Comparison of ENCODE assay signal across 20 cellular contexts in the genomic region with DNA sequence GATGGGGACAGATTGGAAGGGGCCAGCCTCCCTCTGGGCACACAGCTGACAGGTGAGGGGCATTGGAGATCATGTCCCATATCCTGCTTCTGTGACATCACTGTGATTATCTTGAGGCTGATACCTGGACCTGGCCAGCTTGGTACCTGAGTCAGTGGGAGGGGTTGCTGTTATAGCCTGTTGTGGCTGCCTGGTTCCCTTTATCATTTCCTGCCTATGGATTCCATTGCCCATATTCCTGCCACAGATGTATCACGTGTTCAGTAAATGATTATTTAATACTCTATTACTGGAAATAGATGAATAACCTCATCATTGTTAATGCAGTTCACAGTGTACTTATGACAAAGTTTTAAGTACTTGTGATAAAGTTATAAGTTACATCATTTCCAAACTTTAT. TPM values are rescaled to one million over a fixed set of nuclear protein-coding genes. Genes with fewer than 3 reads are reported as not detected.
DNase-seq lines count a peak whose midpoint lies in the region; ATAC-seq, FAIRE-seq and TF ChIP-seq lines count a peak whose summit lies in the region.
"Had no signal": no experiment of that assay in that cellular context is flagged by ENCODE, and none has a peak within 500 bp of the region (broad histone marks: within the 10 kb centered on the region; RNA-seq: fewer than 3 reads in every experiment).

No MANE protein-coding gene starts in this region.

- TF ChIP-seq CTCF in HepG2 (CRISPR knock-in tag; IDR thresholded peaks at IDR 0.05) (no peak), right lobe of liver (IDR thresholded peaks at IDR 0.05) (no peak), GM12878 (IDR thresholded peaks at IDR 0.05 in 2 of 3, conservative IDR thresholded peaks at IDR 0.05 in 1 of 3; ENCODE audit: control insufficient read depth in 2 of 3, extremely low read depth in 1 of 3, insufficient read depth in 1 of 3, low read depth in 3 of 3, low read length in 3 of 3) (no peak), foreskin keratinocyte (conservative IDR thresholded peaks at IDR 0.05) (no peak)

- BruUV-seq in HepG2 (replicated peaks; lab: Mats Ljungman, UMichigan) (no TSS peak), GM12878 (replicated peaks; lab: Mats Ljungman, UMichigan) (no TSS peak)

- RAD21 ChIA-PET in GM12878 (lab: Charles Lee; ENCODE audit: unreplicated experiment) = interaction anchor here (1.7 kb wide), 1 partner anchor 10 kb away, joined by 4 read pairs; no protein-coding TSS in a partner anchor

- intact Hi-C loops in HepG2 (cut with micrococcal nuclease; ENCODE audit: unreplicated experiment) = no loop called here
- intact Hi-C loops in right lobe of liver (cut with DNase I) = no loop called here
- intact Hi-C loops in GM12878 (cut with micrococcal nuclease; ENCODE audit: unreplicated experiment) = no loop called here

- no peak overlapping the region for H2AFZ ChIP-seq in HepG2 (ENCODE audit: low read length)
- no peak overlapping the region for H2AFZ ChIP-seq in GM12878 (ENCODE audit: control insufficient read depth, low read depth, low read length)

- FAIRE-seq in HepG2 (lab: Jason Lieb, UNC) (no peak), GM12878 (lab: Jason Lieb, UNC) (peak; percentile 68), small intestine (lab: Jason Lieb, UNC) (no peak)
- FAIRE-seq: GM12891, GM18507, K562 had no signal

- in situ Hi-C loops in HepG2 (cut with HindIII; ENCODE audit: extremely low pct_ligation_motif_present, low pct_unique_long_range_greater_than_20kb) (no loop called here), GM12878 (cut with MboI) (no loop called here)

- H3K4me3 ChIP-seq in HepG2 (replicated peaks in 1 of 3; ENCODE audit: insufficient read depth in 1 of 3, low read depth in 2 of 3, low read length in 3 of 3) (no peak overlapping the region), right lobe of liver (no peak overlapping the region), GM12878 (no peak overlapping the region), small intestine (ENCODE audit: low read depth in 1 of 2, low read length in 2 of 2) (no peak overlapping the region)
- H3K4me3 ChIP-seq: BLaER1, HAP-1, K562, SJSA1 had no signal

- POLR2A ChIA-PET in HepG2 (lab: Yijun Ruan, JAX) = no interaction called here
- POLR2A ChIA-PET in GM12878 (lab: Charles Lee) = interaction anchor here (1.1 kb wide), 1 partner anchor 9 kb away, joined by 3 read pairs; no protein-coding TSS in a partner anchor

- TF ChIP-seq EP300 in HepG2 (IDR thresholded peaks at IDR 0.05; ENCODE audit: low read depth in 2 of 2, low read length in 2 of 2) = no peak
- TF ChIP-seq EP300 in HepG2 (CRISPR knock-in tag; IDR thresholded peaks at IDR 0.05; ENCODE audit: borderline replicate concordance) = no peak
- TF ChIP-seq EP300 in GM12878 (IDR thresholded peaks at IDR 0.05; ENCODE audit: borderline replicate concordance in 1 of 2, control insufficient read depth in 1 of 2, low read depth in 2 of 2, low read length in 2 of 2) = no peak

- TF ChIP-seq POLR2A in HepG2 (IDR thresholded peaks at IDR 0.05; ENCODE audit: insufficient read depth in 1 of 2, low read depth in 2 of 2, low read length in 2 of 2) (no peak), right lobe of liver (IDR thresholded peaks at IDR 0.05) (no peak), GM12878 (IDR thresholded peaks at IDR 0.05; ENCODE audit: low read depth, low read length) (no peak)

- H3K4me1 ChIP-seq in HepG2 (ENCODE audit: insufficient read depth, low read length) = peaks cover 16% of the 10 kb centered on the region
- H3K4me1 ChIP-seq in right lobe of liver = peaks cover 0 to 7% (median 0%) of the 10 kb centered on the region in 4 donors
- no peaks in the 10 kb centered on the region for H3K4me1 ChIP-seq in GM12878 (ENCODE audit: control insufficient read depth, insufficient read depth, low read length)
- H3K4me1 ChIP-seq in foreskin keratinocyte = peaks cover 12% of the 10 kb centered on the region
- peaks cover 4 to 5% of the 10 kb centered on the region in 2 donors for H3K4me1 ChIP-seq in small intestine (ENCODE audit: control insufficient read depth in 2 of 2, insufficient read depth in 1 of 2, low read depth in 1 of 2, low read length in 1 of 2)
- H3K4me1 ChIP-seq: BLaER1, HAP-1 had no signal

- SMC1A ChIA-PET in GM12878 (lab: Charles Lee; ENCODE audit: uncharacterized antibody, unreplicated experiment) = interaction anchor here (1.0 to 3.7 kb wide), 2 partner anchors 11 to 70 kb away, joined by 3 to 16 read pairs; no protein-coding TSS in a partner anchor

- WGBS in HepG2 (ENCODE audit: low lambda C conversion rate) = 7% methylated on average over 1 of the region's 1 CpG
- 63% methylated on average over 1 of the region's 1 CpG for WGBS in right lobe of liver (ENCODE audit: insufficient coverage, low coverage, low lambda C conversion rate, missing lambda C conversion rate)
- 0% methylated on average over 1 of the region's 1 CpG for WGBS in GM12878 (ENCODE audit: insufficient coverage, insufficient replicate concordance, low lambda C conversion rate, missing lambda C conversion rate)
- WGBS in small intestine, 3 donors = 11 to 48% (median 38%) methylated on average over 1 of the region's 1 CpG

- H4K20me1 ChIP-seq in HepG2 (ENCODE audit: insufficient read depth, low read length) = no peaks in the 10 kb centered on the region
- H4K20me1 ChIP-seq in GM12878 (ENCODE audit: control insufficient read depth, insufficient read depth) = no peaks in the 10 kb centered on the region
- H4K20me1 ChIP-seq: BLaER1 had no signal

- H3K4me2 ChIP-seq in HepG2 (ENCODE audit: low read depth, low read length) (no peak overlapping the region), GM12878 (ENCODE audit: control insufficient read depth, insufficient read depth) (no peak overlapping the region)
- H3K4me2 ChIP-seq: BLaER1 had no signal

- ATAC-seq in HepG2 (no peak), right lobe of liver (no peak), GM12878 (peak; percentile 40), foreskin keratinocyte (peak; percentile 95)
- ATAC-seq: K562 had no signal

- H3K79me2 ChIP-seq in HepG2 (ENCODE audit: insufficient read depth, low read length) = no peaks in the 10 kb centered on the region
- H3K79me2 ChIP-seq in GM12878 (ENCODE audit: control insufficient read depth, insufficient read depth, low read length) = no peaks in the 10 kb centered on the region

- H3K27me3 ChIP-seq in HepG2 (ENCODE audit: control insufficient read depth in 1 of 2, insufficient read depth in 2 of 2, low read length in 2 of 2) = peaks cover 0 to 5% of the 10 kb centered on the region in 2 experiments; a peak in 3 of 5 replicates
- H3K27me3 ChIP-seq in right lobe of liver = no peaks in the 10 kb centered on the region
- no peaks in the 10 kb centered on the region for H3K27me3 ChIP-seq in GM12878 (replicated peaks in 1 of 2; ENCODE audit: control insufficient read depth in 2 of 2, insufficient read depth in 2 of 2, low read length in 1 of 2)
- H3K27me3 ChIP-seq in foreskin keratinocyte = no peaks in the 10 kb centered on the region
- no peaks in the 10 kb centered on the region for H3K27me3 ChIP-seq in small intestine (ENCODE audit: control insufficient read depth in 2 of 2, insufficient read depth in 2 of 2, low read length in 2 of 2)
- H3K27me3 ChIP-seq: BLaER1, SJSA1 had no signal

- H3K36me3 ChIP-seq in HepG2 (replicated peaks in 1 of 2; ENCODE audit: control insufficient read depth in 1 of 2, insufficient read depth in 2 of 2, low read length in 2 of 2) = no peaks in the 10 kb centered on the region
- no peaks in the 10 kb centered on the region for H3K36me3 ChIP-seq in right lobe of liver
- H3K36me3 ChIP-seq in GM12878 (ENCODE audit: control insufficient read depth in 2 of 2, insufficient read depth in 2 of 2, low read length in 1 of 2) = no peaks in the 10 kb centered on the region
- H3K36me3 ChIP-seq in small intestine (ENCODE audit: control insufficient read depth in 2 of 2, insufficient read depth in 2 of 2, low read length in 2 of 2) = no peaks in the 10 kb centered on the region
- H3K36me3 ChIP-seq: BLaER1, HAP-1, SJSA1 had no signal

- DNase-seq in HepG2 (ENCODE audit: low spot score) (no peak), right lobe of liver (no peak), GM12878 (ENCODE audit: low read depth, low spot score) (no peak), foreskin keratinocyte (peak; percentile 75 to 87), small intestine (peak; percentile 91), HPDE6-E6E7 (ENCODE audit: extremely low spot score) (no peak), NCI-H2196 treated with DMSO at 0.1 percent for 48 hours (lab: John Stamatoyannopoulos, UW; ENCODE audit: unreplicated experiment) (no peak)
- no peak for DNase-seq in activated naive CD4-positive, alpha-beta T cell treated with Interleukin-2 at 50 U/mL for 16 hours
- DNase-seq: CD4-positive, alpha-beta memory T cell; NCI-H1694 treated with DMSO at 0.1 percent for 48 hours; NCI-H226; NCI-H524 treated with DMSO at 0.1 percent for 48 hours had no signal

- H3K27ac ChIP-seq in HepG2 (ENCODE audit: extremely low read length, insufficient read depth, low read length) (no peak overlapping the region), right lobe of liver (no peak overlapping the region), GM12878 (ENCODE audit: control insufficient read depth, insufficient read depth) (no peak overlapping the region), foreskin keratinocyte (peak overlapping the region; percentile 66), small intestine (ENCODE audit: low read depth in 1 of 2, low read length in 1 of 2) (peak overlapping the region; percentile 75 to 79)
- H3K27ac ChIP-seq: BLaER1, RWPE1, SJSA1 had no signal

- CTCF ChIA-PET in HepG2 (lab: Yijun Ruan, JAX; ENCODE audit: low intra/inter-chr PET ratio, low total read pairs) = no interaction called here
- CTCF ChIA-PET in GM12878 (lab: Yijun Ruan, JAX) = interaction anchor here (1.1 to 4.6 kb wide), 2 partner anchors 11 to 124 kb away, joined by 4 to 27 read pairs; no protein-coding TSS in a partner anchor

- no peaks in the 10 kb centered on the region for H3K9me3 ChIP-seq in HepG2 (ENCODE audit: low read length)
- H3K9me3 ChIP-seq in right lobe of liver = no peaks in the 10 kb centered on the region
- no peaks in the 10 kb centered on the region for H3K9me3 ChIP-seq in GM12878 (replicated peaks; ENCODE audit: control insufficient read depth, insufficient read depth, low read length)
- H3K9me3 ChIP-seq in small intestine (ENCODE audit: control insufficient read depth, low read depth) = no peaks in the 10 kb centered on the region
- H3K9me3 ChIP-seq: BLaER1, HAP-1, SJSA1 had no signal

- H3K9ac ChIP-seq in HepG2 (ENCODE audit: insufficient read depth, low read depth, low read length) (no peak overlapping the region), GM12878 (ENCODE audit: control insufficient read depth, insufficient read depth, low read length) (no peak overlapping the region)
- H3K9ac ChIP-seq: BLaER1 had no signal

- TF ChIP-seq RAD21 in HepG2 (CRISPR knock-in tag; IDR thresholded peaks at IDR 0.05) = no peak
- no peak for TF ChIP-seq RAD21 in GM12878 (IDR thresholded peaks at IDR 0.05; ENCODE audit: insufficient read depth, low read depth, low read length)

RNA-seq across cellular contexts. Expression of gene SCYGR1, which starts 7.8 kb away (rescaled TPM):
- not detected in 2 replicates for total RNA-seq in HepG2 (2016; rRNA removed; fragmentation: Illumina TruSeq; extraction: Trizol)
- total RNA-seq in HepG2 (2016; cell fraction: cytosol; rRNA removed; fragmentation: Illumina TruSeq; extraction: Trizol; ENCODE audit: low read depth) = not detected in 2 replicates
- not detected in 2 replicates for total RNA-seq in HepG2 (2016; cell fraction: insoluble cytoplasmic fraction; rRNA removed; fragmentation: Illumina TruSeq; extraction: Trizol)
- not detected in 2 replicates for total RNA-seq in HepG2 (2016; cell fraction: membrane; rRNA removed; fragmentation: Illumina TruSeq; extraction: Trizol)
- total RNA-seq in HepG2 (2016; cell fraction: nucleus; rRNA removed; fragmentation: Illumina TruSeq; extraction: Trizol) = not detected in 2 replicates
- polyA plus RNA-seq in HepG2 (2011; rRNA removed) = not detected in 2 replicates
- not detected in 2 replicates for polyA plus RNA-seq in HepG2 (2011; cell fraction: cytosol; rRNA removed)
- not detected in 2 replicates for polyA plus RNA-seq in HepG2 (2011; cell fraction: nucleus; rRNA removed)
- not detected in 2 replicates for polyA plus RNA-seq in HepG2 (2012)
- polyA plus RNA-seq in HepG2 (2016; cell fraction: cytosol; fragmentation: Illumina TruSeq; extraction: Trizol; ENCODE audit: low read depth) = not detected in 2 replicates
- polyA plus RNA-seq in HepG2 (2016; cell fraction: insoluble cytoplasmic fraction; fragmentation: Illumina TruSeq; extraction: Trizol; ENCODE audit: low read depth) = not detected in 2 replicates
- not detected in 2 replicates for polyA plus RNA-seq in HepG2 (2016; cell fraction: membrane; fragmentation: Illumina TruSeq; extraction: Trizol; ENCODE audit: low read depth)
- polyA plus RNA-seq in HepG2 (2016; cell fraction: nucleus; fragmentation: Illumina TruSeq; extraction: Trizol; ENCODE audit: insufficient read depth, low read depth) = not detected in 2 replicates
- polyA minus RNA-seq in HepG2 (2011; rRNA and poly(A)+ RNA removed; ENCODE audit: low replicate concordance) = not detected in 2 replicates
- not detected in 2 replicates for polyA minus RNA-seq in HepG2 (2011; cell fraction: cytosol; rRNA and poly(A)+ RNA removed)
- not detected in 2 replicates for polyA minus RNA-seq in HepG2 (2011; cell fraction: nucleus; rRNA and poly(A)+ RNA removed)
- total RNA-seq in right lobe of liver = not detected
- total RNA-seq in GM12878 (2013; cell fraction: nucleolus; rRNA removed) = not detected in 2 replicates
- not detected in 2 replicates for total RNA-seq in GM12878 (2014; rRNA removed)
- total RNA-seq in GM12878 (2014; rRNA removed; fragmentation: Illumina TruSeq; extraction: Trizol) = not detected in 2 replicates
- not detected in 2 replicates for total RNA-seq in GM12878 (2021)
- polyA plus RNA-seq in GM12878 (2011; ENCODE audit: low read depth) = not detected
- polyA plus RNA-seq in GM12878 (2011; rRNA removed) = not detected in 2 replicates
- polyA plus RNA-seq in GM12878 (2011; cell fraction: cytosol; rRNA removed) = not detected in 2 replicates
- not detected in 2 replicates for polyA plus RNA-seq in GM12878 (2011; cell fraction: nucleus; rRNA removed)
- not detected in 2 replicates for polyA plus RNA-seq in GM12878 (2012)
- not detected in 2 replicates for polyA plus RNA-seq in GM12878 (2014; fragmentation: Illumina TruSeq; extraction: Trizol)
- not detected for polyA plus RNA-seq in GM12878 (2014; fragmentation: Nextera tagmentation; extraction: Ambion mirVana)
- polyA plus RNA-seq in GM12878 (2014; rRNA removed) = not detected in 2 replicates
- polyA plus RNA-seq in GM12878 (2016; fragmentation: Nextera tagmentation; extraction: Ambion mirVana) = not detected
- not detected in 2 replicates for polyA minus RNA-seq in GM12878 (2011; rRNA and poly(A)+ RNA removed)
- not detected in 2 replicates for polyA minus RNA-seq in GM12878 (2011; cell fraction: cytosol; rRNA and poly(A)+ RNA removed)
- not detected in 2 replicates for polyA minus RNA-seq in GM12878 (2011; cell fraction: nucleus; rRNA and poly(A)+ RNA removed)
- not detected in 2 replicates for total RNA-seq in foreskin keratinocyte
- polyA plus RNA-seq in foreskin keratinocyte = not detected in 2 replicates
- not detected for polyA plus RNA-seq in small intestine
- total RNA-seq: A172; CD4-positive, alpha-beta memory T cell; K562; SJSA1 had no signal
- polyA plus RNA-seq: CD4-positive, alpha-beta memory T cell; K562 had no signal

RNA-seq across cellular contexts. Expression of gene TM4SF20, which starts 16.4 kb away (rescaled TPM):
- total RNA-seq in HepG2 (2016; rRNA removed; fragmentation: Illumina TruSeq; extraction: Trizol) (not detected in 2 replicates), right lobe of liver (not detected), GM12878 (2014; rRNA removed) (not detected in 2 replicates), GM12878 (2014; rRNA removed; fragmentation: Illumina TruSeq; extraction: Trizol) (not detected in 2 replicates), GM12878 (2021) (not detected in 2 replicates), foreskin keratinocyte (not detected in 2 replicates)
- total RNA-seq in HepG2 (2016; cell fraction: cytosol; rRNA removed; fragmentation: Illumina TruSeq; extraction: Trizol; ENCODE audit: low read depth) = not detected in 2 replicates
- total RNA-seq in HepG2 (2016; cell fraction: insoluble cytoplasmic fraction; rRNA removed; fragmentation: Illumina TruSeq; extraction: Trizol) = not detected in 2 replicates
- total RNA-seq in HepG2 (2016; cell fraction: membrane; rRNA removed; fragmentation: Illumina TruSeq; extraction: Trizol) = not detected in 2 replicates
- not detected in 2 replicates for total RNA-seq in HepG2 (2016; cell fraction: nucleus; rRNA removed; fragmentation: Illumina TruSeq; extraction: Trizol)
- polyA plus RNA-seq in HepG2 (2011; rRNA removed) (not detected in 2 replicates), GM12878 (2011; rRNA removed) (0.03 TPM in 1 of 2 replicates, not detected in the other), GM12878 (2014; fragmentation: Illumina TruSeq; extraction: Trizol) (not detected in 2 replicates), GM12878 (2014; fragmentation: Nextera tagmentation; extraction: Ambion mirVana) (under 1 TPM in 1 of 2 experiments, not detected in 1; 0.04 TPM), GM12878 (2014; rRNA removed) (not detected in 2 replicates), GM12878 (2016; fragmentation: Nextera tagmentation; extraction: Ambion mirVana) (under 1 TPM in 1 of 2 experiments, not detected in 1; 0.07 TPM), foreskin keratinocyte (not detected in 2 replicates), small intestine (100 to 1,000 TPM; 202 to 336 (median 210) TPM)
- polyA plus RNA-seq in HepG2 (2011; cell fraction: cytosol; rRNA removed) = not detected in 2 replicates
- polyA plus RNA-seq in HepG2 (2011; cell fraction: nucleus; rRNA removed) = not detected in 2 replicates
- polyA plus RNA-seq in HepG2 (2012) = not detected in 2 replicates
- polyA plus RNA-seq in HepG2 (2016; cell fraction: cytosol; fragmentation: Illumina TruSeq; extraction: Trizol; ENCODE audit: low read depth) = not detected in 2 replicates
- not detected in 2 replicates for polyA plus RNA-seq in HepG2 (2016; cell fraction: insoluble cytoplasmic fraction; fragmentation: Illumina TruSeq; extraction: Trizol; ENCODE audit: low read depth)
- polyA plus RNA-seq in HepG2 (2016; cell fraction: membrane; fragmentation: Illumina TruSeq; extraction: Trizol; ENCODE audit: low read depth) = not detected in 2 replicates
- polyA plus RNA-seq in HepG2 (2016; cell fraction: nucleus; fragmentation: Illumina TruSeq; extraction: Trizol; ENCODE audit: insufficient read depth, low read depth) = not detected in 2 replicates
- 0.07 TPM in 1 of 2 replicates, not detected in the other for polyA minus RNA-seq in HepG2 (2011; rRNA and poly(A)+ RNA removed; ENCODE audit: low replicate concordance)
- polyA minus RNA-seq in HepG2 (2011; cell fraction: cytosol; rRNA and poly(A)+ RNA removed) = not detected in 2 replicates
- not detected in 2 replicates for polyA minus RNA-seq in HepG2 (2011; cell fraction: nucleus; rRNA and poly(A)+ RNA removed)
- not detected in 2 replicates for total RNA-seq in GM12878 (2013; cell fraction: nucleolus; rRNA removed)
- polyA plus RNA-seq in GM12878 (2011; ENCODE audit: low read depth) = not detected
- polyA plus RNA-seq in GM12878 (2011; cell fraction: cytosol; rRNA removed) = not detected in 2 replicates
- polyA plus RNA-seq in GM12878 (2011; cell fraction: nucleus; rRNA removed) = not detected in 2 replicates
- not detected in 2 replicates for polyA plus RNA-seq in GM12878 (2012)
- polyA minus RNA-seq in GM12878 (2011; rRNA and poly(A)+ RNA removed) = not detected in 2 replicates
- polyA minus RNA-seq in GM12878 (2011; cell fraction: cytosol; rRNA and poly(A)+ RNA removed) = not detected in 2 replicates
- polyA minus RNA-seq in GM12878 (2011; cell fraction: nucleus; rRNA and poly(A)+ RNA removed) = not detected in 2 replicates
- total RNA-seq: A172; CD4-positive, alpha-beta memory T cell; K562; SJSA1 had no signal
- polyA plus RNA-seq: CD4-positive, alpha-beta memory T cell; K562 had no signal

Comparison
In these comparisons a context has a peak if more than half of its experiments do, and no peak if none do; other contexts are left out.
1. ATAC-seq: peak in GM12878 (single experiment) and foreskin keratinocyte (single experiment); none in HepG2 (single experiment) and right lobe of liver (0 of 4).
2. DNase-seq: peak in foreskin keratinocyte (2 of 2) and small intestine (single experiment); none in HepG2 (single experiment), right lobe of liver (0 of 3), GM12878 (single experiment), HPDE6-E6E7 (single experiment), activated naive CD4-positive, alpha-beta T cell treated with Interleukin-2 at 50 U/mL for 16 hours (single experiment) and NCI-H2196 treated with DMSO at 0.1 percent for 48 hours (single experiment).
3. H3K27ac ChIP-seq: peak in foreskin keratinocyte (single experiment) and small intestine (2 of 2); none in HepG2 (single experiment), right lobe of liver (0 of 3) and GM12878 (single experiment).